Comparison of ENCODE assay signal across 1 cellular context in the genomic region with DNA sequence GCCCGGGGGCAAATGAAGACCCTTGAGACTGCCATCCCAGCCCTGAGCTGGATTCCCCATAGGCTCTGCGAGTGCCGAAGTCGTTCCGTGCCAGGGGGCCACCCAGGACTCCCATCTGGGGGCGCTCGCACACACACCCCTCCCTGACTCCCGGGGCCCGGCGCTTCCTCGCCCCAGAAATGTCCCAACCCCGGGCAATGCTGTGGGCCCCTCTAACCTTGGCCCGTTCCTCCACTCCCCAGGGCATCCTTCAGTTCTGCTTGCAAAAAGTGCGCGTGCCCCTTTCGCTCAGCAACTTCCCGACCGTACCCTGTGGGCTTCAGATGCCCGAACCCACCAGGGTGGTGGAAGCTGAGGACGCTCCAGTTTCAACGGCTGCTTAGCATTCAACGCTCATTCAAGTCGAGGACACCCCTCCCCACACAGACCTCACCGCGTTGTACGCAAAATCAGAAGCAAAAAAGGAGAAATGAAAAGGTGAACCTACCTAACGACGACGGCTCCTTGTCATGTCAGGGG.
TF ChIP-seq lines count a peak whose summit lies in the region.

No MANE protein-coding gene starts in this region.

TF ChIP-seq in GM23338, 12 proteins besides CTCF, POLR2A, EP300 and RAD21 (continued from another document):
- TF ChIP-seq, protein P1, sequence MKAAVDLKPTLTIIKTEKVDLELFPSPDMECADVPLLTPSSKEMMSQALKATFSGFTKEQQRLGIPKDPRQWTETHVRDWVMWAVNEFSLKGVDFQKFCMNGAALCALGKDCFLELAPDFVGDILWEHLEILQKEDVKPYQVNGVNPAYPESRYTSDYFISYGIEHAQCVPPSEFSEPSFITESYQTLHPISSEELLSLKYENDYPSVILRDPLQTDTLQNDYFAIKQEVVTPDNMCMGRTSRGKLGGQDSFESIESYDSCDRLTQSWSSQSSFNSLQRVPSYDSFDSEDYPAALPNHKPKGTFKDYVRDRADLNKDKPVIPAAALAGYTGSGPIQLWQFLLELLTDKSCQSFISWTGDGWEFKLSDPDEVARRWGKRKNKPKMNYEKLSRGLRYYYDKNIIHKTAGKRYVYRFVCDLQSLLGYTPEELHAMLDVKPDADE (IDR thresholded peaks at IDR 0.05), result no peak
- TF ChIP-seq, protein P2, sequence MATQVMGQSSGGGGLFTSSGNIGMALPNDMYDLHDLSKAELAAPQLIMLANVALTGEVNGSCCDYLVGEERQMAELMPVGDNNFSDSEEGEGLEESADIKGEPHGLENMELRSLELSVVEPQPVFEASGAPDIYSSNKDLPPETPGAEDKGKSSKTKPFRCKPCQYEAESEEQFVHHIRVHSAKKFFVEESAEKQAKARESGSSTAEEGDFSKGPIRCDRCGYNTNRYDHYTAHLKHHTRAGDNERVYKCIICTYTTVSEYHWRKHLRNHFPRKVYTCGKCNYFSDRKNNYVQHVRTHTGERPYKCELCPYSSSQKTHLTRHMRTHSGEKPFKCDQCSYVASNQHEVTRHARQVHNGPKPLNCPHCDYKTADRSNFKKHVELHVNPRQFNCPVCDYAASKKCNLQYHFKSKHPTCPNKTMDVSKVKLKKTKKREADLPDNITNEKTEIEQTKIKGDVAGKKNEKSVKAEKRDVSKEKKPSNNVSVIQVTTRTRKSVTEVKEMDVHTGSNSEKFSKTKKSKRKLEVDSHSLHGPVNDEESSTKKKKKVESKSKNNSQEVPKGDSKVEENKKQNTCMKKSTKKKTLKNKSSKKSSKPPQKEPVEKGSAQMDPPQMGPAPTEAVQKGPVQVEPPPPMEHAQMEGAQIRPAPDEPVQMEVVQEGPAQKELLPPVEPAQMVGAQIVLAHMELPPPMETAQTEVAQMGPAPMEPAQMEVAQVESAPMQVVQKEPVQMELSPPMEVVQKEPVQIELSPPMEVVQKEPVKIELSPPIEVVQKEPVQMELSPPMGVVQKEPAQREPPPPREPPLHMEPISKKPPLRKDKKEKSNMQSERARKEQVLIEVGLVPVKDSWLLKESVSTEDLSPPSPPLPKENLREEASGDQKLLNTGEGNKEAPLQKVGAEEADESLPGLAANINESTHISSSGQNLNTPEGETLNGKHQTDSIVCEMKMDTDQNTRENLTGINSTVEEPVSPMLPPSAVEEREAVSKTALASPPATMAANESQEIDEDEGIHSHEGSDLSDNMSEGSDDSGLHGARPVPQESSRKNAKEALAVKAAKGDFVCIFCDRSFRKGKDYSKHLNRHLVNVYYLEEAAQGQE (IDR thresholded peaks at IDR 0.05; ENCODE audit: unreplicated experiment), result no peak
- no peak for TF ChIP-seq STAT1 (IDR thresholded peaks at IDR 0.05; ENCODE audit: unreplicated experiment)
